In genomic region chr6:99589290-99589672, GRCh38 we compare ENCODE assay signal across 8 cellular contexts. TPM values are rescaled to one million over a fixed set of nuclear protein-coding genes. Genes with fewer than 3 reads are reported as not detected.
A peak's percentile ranks its signal among the peaks of the same experiment; 100 is the strongest.
DNase-seq lines count a peak whose midpoint lies in the region; ATAC-seq and TF ChIP-seq lines count a peak whose summit lies in the region.

No MANE protein-coding gene starts in this region.

- H3K36me3 ChIP-seq in smooth muscle cell (ENCODE audit: low read depth): no peaks in the 10 kb centered on the region

- H3K9me3 ChIP-seq in AG04450 (ENCODE audit: control insufficient read depth, insufficient read depth, low read length) (no peaks in the 10 kb centered on the region; the same call in 1 of the 2 replicates), right cardiac atrium (ENCODE audit: control insufficient read depth, low read length) (no peaks in the 10 kb centered on the region), smooth muscle cell (replicated peaks; ENCODE audit: low read depth) (no peaks in the 10 kb centered on the region)

- ATAC-seq in GM18867 (IDR thresholded peaks at IDR 0.05; ENCODE audit: unreplicated experiment): peak; percentile 33
- ATAC-seq in HG03097 (IDR thresholded peaks at IDR 0.05; ENCODE audit: low FRiP score, unreplicated experiment): peak; percentile 10
- peak; percentile 32 to 47 for ATAC-seq in right cardiac atrium
- no peak for ATAC-seq in HG03135 (IDR thresholded peaks at IDR 0.05; ENCODE audit: unreplicated experiment)

- WGBS in right cardiac atrium: 6% methylated on average over 21 of the region's 21 CpGs
- WGBS in smooth muscle cell (ENCODE audit: low lambda C conversion rate): 8% methylated on average over 21 of the region's 21 CpGs

- no peak for DNase-seq in AG04450 (ENCODE audit: low read depth, low spot score)
- DNase-seq in right cardiac atrium: peak in 1 of 3 donors; percentile 49
- no peak for DNase-seq in smooth muscle cell (lab: John Stamatoyannopoulos, UW; ENCODE audit: unreplicated experiment)
- no peak for DNase-seq in ACHN

- peaks cover 2% of the 10 kb centered on the region for H3K4me1 ChIP-seq in right cardiac atrium (ENCODE audit: control insufficient read depth, insufficient read depth, low read length)
- peaks cover 21% of the 10 kb centered on the region for H3K4me1 ChIP-seq in smooth muscle cell (ENCODE audit: low read depth)

- no peaks in the 10 kb centered on the region for H3K79me2 ChIP-seq in smooth muscle cell (ENCODE audit: low read depth)

- H3K27ac ChIP-seq in AG04450 (ENCODE audit: low read depth, low read length) (no peak overlapping the region), right cardiac atrium (ENCODE audit: low read length) (no peak overlapping the region), smooth muscle cell (ENCODE audit: low read depth) (no peak overlapping the region)

- intact Hi-C loops in right cardiac atrium (cut with DNase I): no loop called here

- peak overlapping the region; percentile 86 for H2AFZ ChIP-seq in smooth muscle cell (ENCODE audit: low read depth)

- H3K27me3 ChIP-seq in AG04450 (ENCODE audit: control insufficient read depth, insufficient read depth, low read length) (peaks cover 61% of the 10 kb centered on the region), right cardiac atrium (ENCODE audit: control insufficient read depth, insufficient read depth) (no peaks in the 10 kb centered on the region), smooth muscle cell (ENCODE audit: low read depth) (peaks cover 92% of the 10 kb centered on the region)

- no peaks in the 10 kb centered on the region for H3F3A ChIP-seq in smooth muscle cell (ENCODE audit: low read depth)

- in situ Hi-C loops in ACHN (cut with HindIII; ENCODE audit: low pct_ligation_motif_present, low pct_unique_long_range_greater_than_20kb, low sequenced_read_pairs): no loop called here

- no peak for TF ChIP-seq CTCF in AG04450 (IDR thresholded peaks at IDR 0.05; ENCODE audit: low read depth, low read length)
- no peak for TF ChIP-seq CTCF in WI38 (IDR thresholded peaks at IDR 0.05; ENCODE audit: low read depth, low read length)
- TF ChIP-seq CTCF in smooth muscle cell (IDR thresholded peaks at IDR 0.05; ENCODE audit: borderline replicate concordance, insufficient read depth, poor library complexity, severe bottlenecking): no peak

- CTCF ChIA-PET in AG04450 (lab: Charles Lee): interaction anchor here (0.6 to 2.9 kb wide), 7 partner anchors 18 to 332 kb away, joined by 3 to 18 read pairs (median 3); no protein-coding TSS in a partner anchor

- H3K9ac ChIP-seq in smooth muscle cell (ENCODE audit: low read depth): no peak overlapping the region

- H3K4me3 ChIP-seq in AG04450 (ENCODE audit: low read depth, low read length): peak overlapping the region; percentile 55
- peak overlapping the region; percentile 51 for H3K4me3 ChIP-seq in WI38 (ENCODE audit: low read depth, low read length)
- H3K4me3 ChIP-seq in right cardiac atrium (ENCODE audit: low read length): peak overlapping the region; percentile 54
- peak overlapping the region; percentile 74 for H3K4me3 ChIP-seq in smooth muscle cell

- POLR2A ChIA-PET in AG04450 (lab: Yijun Ruan, JAX): interaction anchor here (0.8 kb wide), 1 partner anchor 21 kb away, joined by 3 read pairs; the partner anchor contains the start of gene CCNC

- peak overlapping the region; percentile 100 for H3K4me2 ChIP-seq in smooth muscle cell

- no peaks in the 10 kb centered on the region for H4K20me1 ChIP-seq in smooth muscle cell (ENCODE audit: low read depth)

RNA-seq across cellular contexts. Expression of gene PRDM13, which starts 17.4 kb away (rescaled TPM):
- not detected in 2 replicates for polyA plus RNA-seq in AG04450 (2011; rRNA removed)
- polyA minus RNA-seq in AG04450 (2011; rRNA and poly(A)+ RNA removed): not detected in 2 replicates
- not detected for total RNA-seq in right cardiac atrium
- polyA plus RNA-seq in right cardiac atrium: not detected
- total RNA-seq in smooth muscle cell: not detected in 2 replicates
- polyA plus RNA-seq in smooth muscle cell: not detected in 2 replicates

RNA-seq across cellular contexts. Expression of gene CCNC, which starts 20.8 kb away (rescaled TPM):
- 54.9 and 68.4 TPM in 2 replicates for polyA plus RNA-seq in AG04450 (2011; rRNA removed)
- 21.1 and 46.1 TPM in 2 replicates for polyA minus RNA-seq in AG04450 (2011; rRNA and poly(A)+ RNA removed)
- 10 to 100 TPM; 19.8 to 28.4 (median 21.8) TPM for total RNA-seq in right cardiac atrium
- 17.4 TPM for polyA plus RNA-seq in right cardiac atrium
- 67.7 and 111 TPM in 2 replicates for total RNA-seq in smooth muscle cell
- 53.8 and 57.8 TPM in 2 replicates for polyA plus RNA-seq in smooth muscle cell
